ENCODE assay signal across 16 cellular contexts in genomic region chr10:38146579-38147333, GRCh38. TPM values are rescaled to one million over a fixed set of nuclear protein-coding genes. Genes with fewer than 3 reads are reported as not detected.
A peak's percentile ranks its signal among the peaks of the same experiment; 100 is the strongest.
DNase-seq lines count a peak whose midpoint lies in the region; ATAC-seq lines count a peak whose summit lies in the region.
"Had no signal": no experiment of that assay in that cellular context is flagged by ENCODE, and none has a peak within 500 bp of the region (broad histone marks: within the 10 kb centered on the region; RNA-seq: fewer than 3 reads in every experiment).

No MANE protein-coding gene starts in this region.

- in situ Hi-C loops in SK-MEL-5 (cut with HindIII; ENCODE audit: low pct_unique_long_range_greater_than_20kb, low sequenced_read_pairs) = no loop called here

- ATAC-seq in GM19351 (IDR thresholded peaks at IDR 0.05; ENCODE audit: unreplicated experiment) = no peak
- ATAC-seq: PC-3, SK-N-SH treated with all-trans-retinoic acid at 6 μM for 48 hours had no signal

- DNase-seq in Jurkat, Clone E6-1 (ENCODE audit: low read depth, low spot score) = peak; percentile 75
- DNase-seq in SK-MEL-5 (ENCODE audit: low read depth, low spot score) = peak; percentile 6
- peak; percentile 9 for DNase-seq in inferior parietal cortex (ENCODE audit: extremely low spot score)
- DNase-seq in NCI-H345 (lab: John Stamatoyannopoulos, UW) = no peak
- DNase-seq in activated CD8-positive, alpha-beta memory T cell treated with anti-CD3 and anti-CD28 coated beads for 24 hours = no peak
- DNase-seq in GM03348 (ENCODE audit: low spot score) = no peak
- DNase-seq: BE2C, DMS153, H9, Kasumi-1, NCI-H146, NCI-H2227 treated with DMSO at 0.1 percent for 48 hours, NCI-H526 treated with DMSO at 0.1 percent for 48 hours, PC-3 had no signal

- H3K4me3 ChIP-seq in Jurkat, Clone E6-1 (ENCODE audit: low read length) = no peak overlapping the region; the same call in 1 of the 2 replicates

RNA-seq across cellular contexts. Expression of gene ZNF37A, which starts 52.6 kb away (rescaled TPM):
- 15.5 TPM for polyA plus RNA-seq in Jurkat, Clone E6-1 (2012; ENCODE audit: insufficient read depth, insufficient read length)
- total RNA-seq in SK-MEL-5 (2014; rRNA removed; shearing (Covaris generic)) = 3.8 and 6.0 TPM in 2 replicates
- 6.6 and 10.0 TPM in 2 replicates for polyA plus RNA-seq in SK-MEL-5 (2015; cell fraction: cytosol; rRNA removed)
- 5.8 and 12.2 TPM in 2 replicates for polyA plus RNA-seq in SK-MEL-5 (2015; cell fraction: nucleus; rRNA removed)

Comparison
In these comparisons a context has a peak if more than half of its experiments do, and no peak if none do; other contexts are left out.
1. DNase-seq: peak in Jurkat, Clone E6-1 (single experiment), SK-MEL-5 (single experiment) and inferior parietal cortex (single experiment); none in NCI-H345 (single experiment), activated CD8-positive, alpha-beta memory T cell treated with anti-CD3 and anti-CD28 coated beads for 24 hours (single experiment) and GM03348 (single experiment).